ENCODE assay signal across 1 cellular context in the genomic region with DNA sequence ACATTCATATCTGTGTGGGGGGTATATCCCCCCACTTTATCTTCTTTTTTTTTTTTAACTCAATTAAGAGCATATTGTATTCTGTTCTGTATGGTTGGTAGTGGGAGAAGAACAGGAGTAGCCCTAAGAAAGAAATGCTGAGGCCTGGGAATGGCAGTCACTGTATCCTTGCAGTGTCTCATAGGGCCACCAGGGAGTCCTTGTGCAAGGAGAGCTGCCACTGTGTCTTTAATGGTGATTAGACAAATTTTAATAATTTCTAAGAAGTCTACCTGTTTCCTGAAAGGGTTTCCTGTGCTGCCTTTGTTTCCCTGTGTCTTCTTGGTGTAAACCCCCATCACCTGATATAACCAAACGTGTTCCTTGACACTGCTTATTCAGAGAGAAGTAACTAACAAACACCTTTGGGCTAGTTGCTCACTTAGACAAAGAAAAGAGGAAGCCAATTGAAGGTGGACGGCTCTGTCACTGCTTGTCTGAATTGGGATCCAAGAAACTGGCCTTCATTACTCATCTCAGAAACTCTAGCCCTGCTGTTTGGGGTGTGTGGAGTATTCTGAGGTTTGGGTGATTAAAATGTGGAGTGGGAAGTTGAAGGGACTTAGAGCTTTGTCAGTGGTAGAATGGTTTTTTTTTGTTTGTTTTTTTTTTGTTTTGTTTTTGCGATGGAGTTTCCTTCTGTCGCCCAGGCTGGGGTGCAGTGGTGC.
TF ChIP-seq lines count a peak whose summit lies in the region.

No MANE protein-coding gene starts in this region.

TF ChIP-seq in WTC11, 78 proteins besides CTCF, POLR2A, EP300 and RAD21 (continued from another document):
- TF ChIP-seq RELA (CRISPR knock-in tag; IDR thresholded peaks at IDR 0.05; ENCODE audit: borderline replicate concordance) = no peak
- TF ChIP-seq, protein P1, sequence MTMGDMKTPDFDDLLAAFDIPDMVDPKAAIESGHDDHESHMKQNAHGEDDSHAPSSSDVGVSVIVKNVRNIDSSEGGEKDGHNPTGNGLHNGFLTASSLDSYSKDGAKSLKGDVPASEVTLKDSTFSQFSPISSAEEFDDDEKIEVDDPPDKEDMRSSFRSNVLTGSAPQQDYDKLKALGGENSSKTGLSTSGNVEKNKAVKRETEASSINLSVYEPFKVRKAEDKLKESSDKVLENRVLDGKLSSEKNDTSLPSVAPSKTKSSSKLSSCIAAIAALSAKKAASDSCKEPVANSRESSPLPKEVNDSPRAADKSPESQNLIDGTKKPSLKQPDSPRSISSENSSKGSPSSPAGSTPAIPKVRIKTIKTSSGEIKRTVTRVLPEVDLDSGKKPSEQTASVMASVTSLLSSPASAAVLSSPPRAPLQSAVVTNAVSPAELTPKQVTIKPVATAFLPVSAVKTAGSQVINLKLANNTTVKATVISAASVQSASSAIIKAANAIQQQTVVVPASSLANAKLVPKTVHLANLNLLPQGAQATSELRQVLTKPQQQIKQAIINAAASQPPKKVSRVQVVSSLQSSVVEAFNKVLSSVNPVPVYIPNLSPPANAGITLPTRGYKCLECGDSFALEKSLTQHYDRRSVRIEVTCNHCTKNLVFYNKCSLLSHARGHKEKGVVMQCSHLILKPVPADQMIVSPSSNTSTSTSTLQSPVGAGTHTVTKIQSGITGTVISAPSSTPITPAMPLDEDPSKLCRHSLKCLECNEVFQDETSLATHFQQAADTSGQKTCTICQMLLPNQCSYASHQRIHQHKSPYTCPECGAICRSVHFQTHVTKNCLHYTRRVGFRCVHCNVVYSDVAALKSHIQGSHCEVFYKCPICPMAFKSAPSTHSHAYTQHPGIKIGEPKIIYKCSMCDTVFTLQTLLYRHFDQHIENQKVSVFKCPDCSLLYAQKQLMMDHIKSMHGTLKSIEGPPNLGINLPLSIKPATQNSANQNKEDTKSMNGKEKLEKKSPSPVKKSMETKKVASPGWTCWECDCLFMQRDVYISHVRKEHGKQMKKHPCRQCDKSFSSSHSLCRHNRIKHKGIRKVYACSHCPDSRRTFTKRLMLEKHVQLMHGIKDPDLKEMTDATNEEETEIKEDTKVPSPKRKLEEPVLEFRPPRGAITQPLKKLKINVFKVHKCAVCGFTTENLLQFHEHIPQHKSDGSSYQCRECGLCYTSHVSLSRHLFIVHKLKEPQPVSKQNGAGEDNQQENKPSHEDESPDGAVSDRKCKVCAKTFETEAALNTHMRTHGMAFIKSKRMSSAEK (CRISPR knock-in tag; IDR thresholded peaks at IDR 0.05; ENCODE audit: borderline replicate concordance) = no peak
